9 cellular contexts compared by ENCODE assay signal in genomic region chr5:149860801-149861322, GRCh38.
DNase-seq lines count a peak whose midpoint lies in the region; ATAC-seq lines count a peak whose summit lies in the region.
"Had no signal": no experiment of that assay in that cellular context is flagged by ENCODE, and none has a peak within 500 bp of the region (broad histone marks: within the 10 kb centered on the region; RNA-seq: fewer than 3 reads in every experiment).

No MANE protein-coding gene starts in this region.

- H3K27ac ChIP-seq in SJCRH30 = no peak overlapping the region
- H3K27ac ChIP-seq in mesendoderm (ENCODE audit: low read depth, low read length) = no peak overlapping the region
- H3K27ac ChIP-seq: neutrophil had no signal

- H4K8ac ChIP-seq in mesendoderm (ENCODE audit: low read depth, low read length) = no peak overlapping the region

- H3K4me2 ChIP-seq in mesendoderm (ENCODE audit: low read length) = no peak overlapping the region

- H2BK5ac ChIP-seq in mesendoderm (ENCODE audit: low read length) = no peak overlapping the region

- no peak overlapping the region for H3K18ac ChIP-seq in mesendoderm (ENCODE audit: low read length)

- H3K4me1 ChIP-seq in SJCRH30 (peaks cover 39% of the 10 kb centered on the region), mesendoderm (ENCODE audit: control insufficient read depth, low read depth, low read length) (no peaks in the 10 kb centered on the region)

- peak; percentile 58 to 59 for DNase-seq in SJCRH30
- DNase-seq in mesendoderm = peak; percentile 38
- DNase-seq in NCI-H1092 (lab: John Stamatoyannopoulos, UW) = no peak
- DNase-seq in GDM1 (lab: John Stamatoyannopoulos, UW) = no peak
- DNase-seq in RPMI8226 = no peak
- no peak for DNase-seq in retina

- WGBS in mesendoderm (ENCODE audit: extremely low coverage, insufficient coverage, low lambda C conversion rate) = no CpG with 5 or more reads among the region's 7 CpGs

- H2BK15ac ChIP-seq in mesendoderm (replicated peaks; ENCODE audit: low read depth) = no peak overlapping the region

- H3K56ac ChIP-seq in mesendoderm (ENCODE audit: low read length) = no peak overlapping the region

- H3K4ac ChIP-seq in mesendoderm (ENCODE audit: low read depth, low read length) = no peak overlapping the region

- H3K79me1 ChIP-seq in mesendoderm (ENCODE audit: low read length) = no peaks in the 10 kb centered on the region

- H3K9ac ChIP-seq in mesendoderm (ENCODE audit: low read length) = no peak overlapping the region

- peak; percentile 82 for ATAC-seq in GM18909 (IDR thresholded peaks at IDR 0.05; ENCODE audit: poor library complexity, unreplicated experiment)
- ATAC-seq in HG02610 (IDR thresholded peaks at IDR 0.05; ENCODE audit: unreplicated experiment) = peak; percentile 85

- H3K4me3 ChIP-seq in SJCRH30 (no peak overlapping the region), mesendoderm (ENCODE audit: low read length) (no peak overlapping the region)

- no peak overlapping the region for H2BK120ac ChIP-seq in mesendoderm (ENCODE audit: low read depth, low read length)

- H3K79me2 ChIP-seq in mesendoderm (ENCODE audit: control insufficient read depth, insufficient read depth, low read length) = no peaks in the 10 kb centered on the region

- H3K36me3 ChIP-seq in SJCRH30 (no peaks in the 10 kb centered on the region), mesendoderm (ENCODE audit: control insufficient read depth, insufficient read depth, low read length) (no peaks in the 10 kb centered on the region)
- H3K36me3 ChIP-seq: neutrophil had no signal

- no peak overlapping the region for H2AK5ac ChIP-seq in mesendoderm (ENCODE audit: low read length)

- no peak overlapping the region for H4K5ac ChIP-seq in mesendoderm (ENCODE audit: low read length)

- H3K27me3 ChIP-seq in SJCRH30 = no peaks in the 10 kb centered on the region
- no peaks in the 10 kb centered on the region for H3K27me3 ChIP-seq in mesendoderm (ENCODE audit: insufficient read depth, low read length, poor library complexity)
- H3K27me3 ChIP-seq: neutrophil had no signal

- H3K9me3 ChIP-seq in SJCRH30 (replicated peaks) = peaks cover 2% of the 10 kb centered on the region; the same call in 1 of the 2 replicates
- H3K9me3 ChIP-seq: neutrophil had no signal

- no peak overlapping the region for H3K23ac ChIP-seq in mesendoderm (ENCODE audit: low read length)

Comparison
In these comparisons a context has a peak if more than half of its experiments do, and no peak if none do; other contexts are left out.
1. DNase-seq: peak in SJCRH30 (2 of 2) and mesendoderm (single experiment); none in NCI-H1092 (single experiment), GDM1 (single experiment), RPMI8226 (single experiment) and retina (single experiment).